Comparison of ENCODE assay signal across 11 cellular contexts in the genomic region with DNA sequence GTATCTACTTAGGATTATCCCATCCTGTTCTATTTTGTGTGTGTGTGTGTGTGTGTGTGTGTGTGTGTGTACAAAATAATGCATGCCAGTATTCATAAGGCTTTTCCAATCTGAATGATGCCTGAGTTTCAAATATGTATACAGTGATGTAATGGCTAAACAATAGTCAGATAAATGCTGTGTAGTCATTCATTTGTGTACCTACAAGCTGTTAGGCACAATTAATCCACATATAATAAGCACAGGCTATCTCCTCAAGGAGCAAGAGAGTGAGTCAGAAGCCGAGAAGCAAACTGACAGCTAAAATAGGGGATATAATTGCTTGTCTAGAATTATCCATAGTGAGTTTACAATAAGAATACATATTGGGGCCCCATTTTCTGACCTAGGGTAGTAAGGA.
"Had no signal": no experiment of that assay in that cellular context is flagged by ENCODE, and none has a peak within 500 bp of the region (broad histone marks: within the 10 kb centered on the region; RNA-seq: fewer than 3 reads in every experiment).

No MANE protein-coding gene starts in this region.

- ATAC-seq: foreskin keratinocyte; stimulated activated naive B cell treated with anti-CD40 and anti-IgM and Interleukin-4, amounts not matched to agents 10 μg/mL and 1 μg/mL and 100 μg/mL, for 72 hours had no signal

- H3K27me3 ChIP-seq: foreskin keratinocyte had no signal

- DNase-seq: activated CD4-positive, alpha-beta T cell treated with anti-CD3 and anti-CD28 coated beads, Interleukin-2, amount 10 ng/mL, durations not matched to agents 7 days and 5 days; activated naive CD8-positive, alpha-beta T cell treated with anti-CD3 and anti-CD28 coated beads for 36 hours; aorta; foreskin keratinocyte; head of caudate nucleus; stimulated activated CD4-positive, alpha-beta T cell treated with anti-CD3 and anti-CD28 coated beads, Interleukin-15, amount 100 ng/mL, for 24 hours; stimulated activated CD4-positive, alpha-beta T cell treated with anti-CD3 and anti-CD28 coated beads, Interleukin-4, amount 100 ng/mL, for 1 hour; stimulated activated naive B cell treated with anti-CD40 and anti-IgM and Interleukin-4, amounts not matched to agents 10 μg/mL and 1 μg/mL and 100 μg/mL, for 72 hours; trophoblast cell had no signal

- H3K4me1 ChIP-seq: foreskin keratinocyte had no signal

- H3K27ac ChIP-seq: foreskin keratinocyte, SK-N-MC, skin epidermis had no signal

- H3K4me3 ChIP-seq: SK-N-MC, skin epidermis had no signal
